In the genomic region with DNA sequence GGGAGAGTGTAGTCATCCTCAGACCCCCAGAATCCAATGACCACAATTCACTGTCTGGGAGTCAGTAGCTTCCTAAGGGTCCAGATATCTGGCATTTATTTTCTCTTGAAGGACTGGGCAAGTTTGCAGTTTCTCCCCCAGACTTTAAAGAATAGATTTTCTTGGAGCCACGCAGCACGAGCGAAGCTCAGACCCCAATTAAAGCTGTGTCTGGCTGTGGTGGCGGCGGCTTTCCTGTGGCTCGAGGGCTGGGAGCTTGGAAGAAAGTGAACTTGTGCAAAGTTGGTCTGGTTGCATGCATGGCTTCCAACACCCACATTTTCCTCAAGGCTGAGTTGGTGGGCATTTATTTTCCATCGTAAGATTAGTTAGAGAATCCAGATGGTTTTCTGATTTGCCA, we compare ENCODE assay signal across 19 cellular contexts.
DNase-seq lines count a peak whose midpoint lies in the region; ATAC-seq and TF ChIP-seq lines count a peak whose summit lies in the region.
"Had no signal": no experiment of that assay in that cellular context is flagged by ENCODE, and none has a peak within 500 bp of the region (broad histone marks: within the 10 kb centered on the region; RNA-seq: fewer than 3 reads in every experiment).

No MANE protein-coding gene starts in this region.

- H4K91ac ChIP-seq in trophoblast cell (ENCODE audit: low read depth, low read length), result peak overlapping the region; percentile 58

- H2AK5ac ChIP-seq in trophoblast cell (ENCODE audit: low read length), result peak overlapping the region; percentile 92

- H3K27ac Mint-ChIP-seq in activated CD8-positive, alpha-beta T cell treated with anti-CD3 and anti-CD28 coated beads, Interleukin-2, amount 10 ng/mL, durations not matched to agents 7 days and 5 days, result no peak overlapping the region
- H3K27ac Mint-ChIP-seq in activated T-helper 17 cell treated with anti-CD3 and anti-CD28 coated beads, Interleukin-2, amount 50 U/mL, for 72 hours, result no peak overlapping the region

- no peak overlapping the region for H3K4me3 ChIP-seq in BLaER1 treated with 17β-estradiol and CSF1 and Interleukin-3, amounts not matched to agents 10 nM and 100 nM
- H3K4me3 ChIP-seq in ascending aorta, result no peak overlapping the region
- no peak overlapping the region for H3K4me3 ChIP-seq in trophoblast cell (ENCODE audit: low read depth, low read length)
- H3K4me3 ChIP-seq: A549, K562, PC-9 had no signal

- no peaks in the 10 kb centered on the region for H3K79me2 ChIP-seq in trophoblast cell (ENCODE audit: control insufficient read depth, insufficient read depth, low read length, poor library complexity)

- H3K18ac ChIP-seq in trophoblast cell (ENCODE audit: low read length), result no peak overlapping the region

- H3K36me3 Mint-ChIP-seq in activated CD8-positive, alpha-beta T cell treated with anti-CD3 and anti-CD28 coated beads, Interleukin-2, amount 10 ng/mL, durations not matched to agents 7 days and 5 days (ENCODE audit: low read depth), result no peaks in the 10 kb centered on the region
- H3K36me3 Mint-ChIP-seq in activated T-helper 17 cell treated with anti-CD3 and anti-CD28 coated beads, Interleukin-2, amount 50 U/mL, for 72 hours (ENCODE audit: low read depth), result no peaks in the 10 kb centered on the region

- H2BK12ac ChIP-seq in trophoblast cell (ENCODE audit: low read length), result peak overlapping the region; percentile 92

- H3K14ac ChIP-seq in trophoblast cell (ENCODE audit: low read length), result peak overlapping the region; percentile 28

- H3K4me3 Mint-ChIP-seq in activated CD8-positive, alpha-beta T cell treated with anti-CD3 and anti-CD28 coated beads, Interleukin-2, amount 10 ng/mL, durations not matched to agents 7 days and 5 days, result no peak overlapping the region
- H3K4me3 Mint-ChIP-seq in activated T-helper 17 cell treated with anti-CD3 and anti-CD28 coated beads, Interleukin-2, amount 50 U/mL, for 72 hours, result no peak overlapping the region

- CTCF ChIA-PET in activated CD8-positive, alpha-beta T cell treated with anti-CD3 and anti-CD28 coated beads, Interleukin-2, amount 10 ng/mL, durations not matched to agents 7 days and 5 days (lab: Charles Lee), result no interaction called here

- H3K4ac ChIP-seq in trophoblast cell (ENCODE audit: low read depth, low read length), result no peak overlapping the region

- H3K27me3 ChIP-seq in BLaER1 treated with 17β-estradiol and CSF1 and Interleukin-3, amounts not matched to agents 10 nM and 100 nM, result no peaks in the 10 kb centered on the region
- H3K27me3 ChIP-seq in ascending aorta (no peaks in the 10 kb centered on the region), foreskin keratinocyte (no peaks in the 10 kb centered on the region), trophoblast cell (ENCODE audit: insufficient read depth, low read length) (no peaks in the 10 kb centered on the region)

- no peaks in the 10 kb centered on the region for H4K20me1 ChIP-seq in BLaER1 treated with 17β-estradiol and CSF1 and Interleukin-3, amounts not matched to agents 10 nM and 100 nM

- H4K8ac ChIP-seq in trophoblast cell (ENCODE audit: low read depth, low read length), result no peak overlapping the region

- ATAC-seq in foreskin keratinocyte, result no peak
- ATAC-seq in activated CD8-positive, alpha-beta T cell treated with anti-CD3 and anti-CD28 coated beads, Interleukin-2, amount 10 ng/mL, durations not matched to agents 7 days and 5 days, result no peak
- no peak for ATAC-seq in activated T-helper 17 cell treated with anti-CD3 and anti-CD28 coated beads, Interleukin-2, amount 50 U/mL, for 72 hours (replicated peaks)
- ATAC-seq: A549, K562, Right ventricle myocardium inferior had no signal

- peak in 1 of 2 donors; percentile 40 for DNase-seq in ascending aorta (ENCODE audit: low spot score in 2 of 2)
- DNase-seq in foreskin keratinocyte, result no peak
- no peak for DNase-seq in trophoblast cell
- DNase-seq in anterior cingulate cortex (lab: John Stamatoyannopoulos, UW), result no peak
- no peak for DNase-seq in activated CD8-positive, alpha-beta T cell treated with anti-CD3 and anti-CD28 coated beads, Interleukin-2, amount 10 ng/mL, durations not matched to agents 7 days and 5 days
- no peak for DNase-seq in NOMO-1 (lab: John Stamatoyannopoulos, UW; ENCODE audit: unreplicated experiment in 2 of 2)
- DNase-seq: GF-D8, GOT3, NCI-H1436, NCI-H2029 treated with DMSO at 0.1 percent for 48 hours, NCI-H510A treated with DMSO at 0.1 percent for 48 hours, NCI-H82, PC-9 had no signal

- no peaks in the 10 kb centered on the region for H3K9me3 Mint-ChIP-seq in activated CD8-positive, alpha-beta T cell treated with anti-CD3 and anti-CD28 coated beads, Interleukin-2, amount 10 ng/mL, durations not matched to agents 7 days and 5 days (ENCODE audit: insufficient read depth)
- no peaks in the 10 kb centered on the region for H3K9me3 Mint-ChIP-seq in activated T-helper 17 cell treated with anti-CD3 and anti-CD28 coated beads, Interleukin-2, amount 50 U/mL, for 72 hours

- peak overlapping the region; percentile 19 to 62 (median 42); a peak in 19 of 22 replicates for H3K4me2 ChIP-seq in BLaER1 treated with 17β-estradiol and CSF1 and Interleukin-3, amounts not matched to agents 10 nM and 100 nM
- H3K4me2 ChIP-seq in trophoblast cell (ENCODE audit: low read length), result no peak overlapping the region
- H3K4me2 ChIP-seq: A549, PC-9 had no signal

- peak overlapping the region; percentile 87 for H2BK120ac ChIP-seq in trophoblast cell (ENCODE audit: insufficient read depth, low read length, poor library complexity)

- H3K27ac ChIP-seq in BLaER1 treated with 17β-estradiol and CSF1 and Interleukin-3, amounts not matched to agents 10 nM and 100 nM, result no peak overlapping the region
- H3K27ac ChIP-seq in ascending aorta (peak overlapping the region; percentile 26 to 62), foreskin keratinocyte (peak overlapping the region; percentile 23), trophoblast cell (ENCODE audit: low read depth, low read length) (peak overlapping the region; percentile 8)
- H3K27ac ChIP-seq: A549, C4-2B, PC-9 had no signal

- POLR2A ChIA-PET in activated CD8-positive, alpha-beta T cell treated with anti-CD3 and anti-CD28 coated beads, Interleukin-2, amount 10 ng/mL, durations not matched to agents 7 days and 5 days (lab: Charles Lee), result no interaction called here

- H3K27me3 Mint-ChIP-seq in activated CD8-positive, alpha-beta T cell treated with anti-CD3 and anti-CD28 coated beads, Interleukin-2, amount 10 ng/mL, durations not matched to agents 7 days and 5 days (ENCODE audit: low read depth), result peaks cover 21% of the 10 kb centered on the region
- H3K27me3 Mint-ChIP-seq in activated T-helper 17 cell treated with anti-CD3 and anti-CD28 coated beads, Interleukin-2, amount 50 U/mL, for 72 hours, result peaks cover 33% of the 10 kb centered on the region

- TF ChIP-seq CTCF in ascending aorta (IDR thresholded peaks at IDR 0.05), result no peak
- no peak for TF ChIP-seq CTCF in foreskin keratinocyte (conservative IDR thresholded peaks at IDR 0.05)

- H3K79me1 ChIP-seq in trophoblast cell (ENCODE audit: low read length), result peaks cover 18% of the 10 kb centered on the region

- H3K9ac ChIP-seq in BLaER1 treated with 17β-estradiol and CSF1 and Interleukin-3, amounts not matched to agents 10 nM and 100 nM, result no peak overlapping the region
- H3K9ac ChIP-seq in trophoblast cell (ENCODE audit: low read length), result no peak overlapping the region

- H3K4me1 ChIP-seq in BLaER1 treated with 17β-estradiol and CSF1 and Interleukin-3, amounts not matched to agents 10 nM and 100 nM, result peaks cover 17 to 46% (median 33%) of the 10 kb centered on the region in 10 experiments
- H3K4me1 ChIP-seq in ascending aorta (peaks cover 0 to 23% of the 10 kb centered on the region in 2 donors), foreskin keratinocyte (peaks cover 14% of the 10 kb centered on the region), trophoblast cell (ENCODE audit: control insufficient read depth in 1 of 2, insufficient read depth in 2 of 2, low read length in 2 of 2) (peaks cover 7% of the 10 kb centered on the region in 2 experiments)

- no CpG with 5 or more reads among the region's 7 CpGs for WGBS in trophoblast cell (ENCODE audit: extremely low coverage, insufficient coverage, insufficient read length)

- H3K4me1 Mint-ChIP-seq in activated CD8-positive, alpha-beta T cell treated with anti-CD3 and anti-CD28 coated beads, Interleukin-2, amount 10 ng/mL, durations not matched to agents 7 days and 5 days (ENCODE audit: low read depth), result no peaks in the 10 kb centered on the region
- no peaks in the 10 kb centered on the region for H3K4me1 Mint-ChIP-seq in activated T-helper 17 cell treated with anti-CD3 and anti-CD28 coated beads, Interleukin-2, amount 50 U/mL, for 72 hours

- no peak overlapping the region for H3K23ac ChIP-seq in trophoblast cell (ENCODE audit: low read length)

- H3K36me3 ChIP-seq in BLaER1 treated with 17β-estradiol and CSF1 and Interleukin-3, amounts not matched to agents 10 nM and 100 nM, result no peaks in the 10 kb centered on the region
- H3K36me3 ChIP-seq in ascending aorta (no peaks in the 10 kb centered on the region), trophoblast cell (ENCODE audit: control insufficient read depth in 1 of 2, insufficient read depth in 2 of 2, low read length in 2 of 2) (no peaks in the 10 kb centered on the region)

- no peak overlapping the region for H4K12ac ChIP-seq in trophoblast cell (ENCODE audit: low read depth, low read length)

- peak overlapping the region; percentile 45 for H2BK5ac ChIP-seq in trophoblast cell (ENCODE audit: low read depth, low read length, poor library complexity)

- peaks cover 0 to 19% (median 8%) of the 10 kb centered on the region in 11 experiments; a peak in 11 of 22 replicates for H3K9me3 ChIP-seq in BLaER1 treated with 17β-estradiol and CSF1 and Interleukin-3, amounts not matched to agents 10 nM and 100 nM (replicated peaks in 1 of 11)
- H3K9me3 ChIP-seq in ascending aorta (no peaks in the 10 kb centered on the region), trophoblast cell (ENCODE audit: insufficient read depth, low read depth, low read length) (peaks cover 10% of the 10 kb centered on the region)

- no peak overlapping the region for H2AFZ ChIP-seq in trophoblast cell (ENCODE audit: insufficient read depth, low read length, poor library complexity)
- H2AFZ ChIP-seq: PC-9 had no signal

- intact Hi-C loops in ascending aorta (cut with DNase I), result loop anchor here (1.0 to 5.0 kb wide), 3 partner anchors 24 to 103 kb away; no protein-coding TSS in a partner anchor

Comparison
In these comparisons a context has a peak if more than half of its experiments do, and no peak if none do; other contexts are left out.
1. H3K27ac ChIP-seq: peak in ascending aorta (2 of 2), foreskin keratinocyte (single experiment) and trophoblast cell (single experiment); none in BLaER1 treated with 17β-estradiol and CSF1 and Interleukin-3, amounts not matched to agents 10 nM and 100 nM (0 of 11).